ENCODE assay signal across 1 cellular context in the genomic region with DNA sequence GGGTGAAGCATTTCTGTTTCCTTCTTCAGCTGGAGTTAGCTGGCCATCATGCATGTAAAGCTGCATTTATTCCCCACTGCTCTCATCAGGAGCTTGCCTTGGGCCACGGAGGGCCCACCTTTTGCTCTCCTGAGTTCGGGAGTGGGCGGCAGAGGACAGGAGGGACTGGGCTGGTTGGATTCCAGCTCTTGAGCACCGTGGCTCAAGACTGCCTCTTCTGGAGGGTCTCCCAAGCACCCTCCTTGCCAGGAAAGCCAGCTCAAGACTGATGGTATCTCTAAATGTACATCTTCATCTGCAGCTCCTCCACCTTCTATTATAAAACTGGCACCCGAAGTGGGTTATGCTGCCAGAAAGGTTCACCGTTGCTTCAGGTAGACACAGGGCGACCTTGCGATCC.
TF ChIP-seq lines count a peak whose summit lies in the region.

No MANE protein-coding gene starts in this region.

TF ChIP-seq in GM23338, 12 proteins besides CTCF, POLR2A, EP300 and RAD21 (continued from another document):
- TF ChIP-seq, protein P1, sequence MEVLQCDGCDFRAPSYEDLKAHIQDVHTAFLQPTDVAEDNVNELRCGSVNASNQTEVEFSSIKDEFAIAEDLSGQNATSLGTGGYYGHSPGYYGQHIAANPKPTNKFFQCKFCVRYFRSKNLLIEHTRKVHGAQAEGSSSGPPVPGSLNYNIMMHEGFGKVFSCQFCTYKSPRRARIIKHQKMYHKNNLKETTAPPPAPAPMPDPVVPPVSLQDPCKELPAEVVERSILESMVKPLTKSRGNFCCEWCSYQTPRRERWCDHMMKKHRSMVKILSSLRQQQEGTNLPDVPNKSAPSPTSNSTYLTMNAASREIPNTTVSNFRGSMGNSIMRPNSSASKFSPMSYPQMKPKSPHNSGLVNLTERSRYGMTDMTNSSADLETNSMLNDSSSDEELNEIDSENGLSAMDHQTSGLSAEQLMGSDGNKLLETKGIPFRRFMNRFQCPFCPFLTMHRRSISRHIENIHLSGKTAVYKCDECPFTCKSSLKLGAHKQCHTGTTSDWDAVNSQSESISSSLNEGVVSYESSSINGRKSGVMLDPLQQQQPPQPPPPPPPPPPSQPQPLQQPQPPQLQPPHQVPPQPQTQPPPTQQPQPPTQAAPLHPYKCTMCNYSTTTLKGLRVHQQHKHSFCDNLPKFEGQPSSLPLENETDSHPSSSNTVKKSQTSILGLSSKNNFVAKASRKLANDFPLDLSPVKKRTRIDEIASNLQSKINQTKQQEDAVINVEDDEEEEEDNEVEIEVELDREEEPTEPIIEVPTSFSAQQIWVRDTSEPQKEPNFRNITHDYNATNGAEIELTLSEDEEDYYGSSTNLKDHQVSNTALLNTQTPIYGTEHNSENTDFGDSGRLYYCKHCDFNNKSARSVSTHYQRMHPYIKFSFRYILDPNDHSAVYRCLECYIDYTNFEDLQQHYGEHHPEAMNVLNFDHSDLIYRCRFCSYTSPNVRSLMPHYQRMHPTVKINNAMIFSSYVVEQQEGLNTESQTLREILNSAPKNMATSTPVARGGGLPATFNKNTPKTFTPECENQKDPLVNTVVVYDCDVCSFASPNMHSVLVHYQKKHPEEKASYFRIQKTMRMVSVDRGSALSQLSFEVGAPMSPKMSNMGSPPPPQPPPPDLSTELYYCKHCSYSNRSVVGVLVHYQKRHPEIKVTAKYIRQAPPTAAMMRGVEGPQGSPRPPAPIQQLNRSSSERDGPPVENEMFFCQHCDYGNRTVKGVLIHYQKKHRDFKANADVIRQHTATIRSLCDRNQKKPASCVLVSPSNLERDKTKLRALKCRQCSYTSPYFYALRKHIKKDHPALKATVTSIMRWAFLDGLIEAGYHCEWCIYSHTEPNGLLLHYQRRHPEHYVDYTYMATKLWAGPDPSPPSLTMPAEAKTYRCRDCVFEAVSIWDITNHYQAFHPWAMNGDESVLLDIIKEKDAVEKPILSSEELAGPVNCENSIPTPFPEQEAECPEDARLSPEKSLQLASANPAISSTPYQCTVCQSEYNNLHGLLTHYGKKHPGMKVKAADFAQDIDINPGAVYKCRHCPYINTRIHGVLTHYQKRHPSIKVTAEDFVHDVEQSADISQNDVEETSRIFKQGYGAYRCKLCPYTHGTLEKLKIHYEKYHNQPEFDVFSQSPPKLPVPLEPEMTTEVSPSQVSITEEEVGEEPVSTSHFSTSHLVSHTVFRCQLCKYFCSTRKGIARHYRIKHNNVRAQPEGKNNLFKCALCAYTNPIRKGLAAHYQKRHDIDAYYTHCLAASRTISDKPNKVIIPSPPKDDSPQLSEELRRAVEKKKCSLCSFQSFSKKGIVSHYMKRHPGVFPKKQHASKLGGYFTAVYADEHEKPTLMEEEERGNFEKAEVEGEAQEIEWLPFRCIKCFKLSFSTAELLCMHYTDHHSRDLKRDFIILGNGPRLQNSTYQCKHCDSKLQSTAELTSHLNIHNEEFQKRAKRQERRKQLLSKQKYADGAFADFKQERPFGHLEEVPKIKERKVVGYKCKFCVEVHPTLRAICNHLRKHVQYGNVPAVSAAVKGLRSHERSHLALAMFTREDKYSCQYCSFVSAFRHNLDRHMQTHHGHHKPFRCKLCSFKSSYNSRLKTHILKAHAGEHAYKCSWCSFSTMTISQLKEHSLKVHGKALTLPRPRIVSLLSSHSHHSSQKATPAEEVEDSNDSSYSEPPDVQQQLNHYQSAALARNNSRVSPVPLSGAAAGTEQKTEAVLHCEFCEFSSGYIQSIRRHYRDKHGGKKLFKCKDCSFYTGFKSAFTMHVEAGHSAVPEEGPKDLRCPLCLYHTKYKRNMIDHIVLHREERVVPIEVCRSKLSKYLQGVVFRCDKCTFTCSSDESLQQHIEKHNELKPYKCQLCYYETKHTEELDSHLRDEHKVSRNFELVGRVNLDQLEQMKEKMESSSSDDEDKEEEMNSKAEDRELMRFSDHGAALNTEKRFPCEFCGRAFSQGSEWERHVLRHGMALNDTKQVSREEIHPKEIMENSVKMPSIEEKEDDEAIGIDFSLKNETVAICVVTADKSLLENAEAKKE (CRISPR knock-in tag; IDR thresholded peaks at IDR 0.05) = no peak
- TF ChIP-seq, protein P2, sequence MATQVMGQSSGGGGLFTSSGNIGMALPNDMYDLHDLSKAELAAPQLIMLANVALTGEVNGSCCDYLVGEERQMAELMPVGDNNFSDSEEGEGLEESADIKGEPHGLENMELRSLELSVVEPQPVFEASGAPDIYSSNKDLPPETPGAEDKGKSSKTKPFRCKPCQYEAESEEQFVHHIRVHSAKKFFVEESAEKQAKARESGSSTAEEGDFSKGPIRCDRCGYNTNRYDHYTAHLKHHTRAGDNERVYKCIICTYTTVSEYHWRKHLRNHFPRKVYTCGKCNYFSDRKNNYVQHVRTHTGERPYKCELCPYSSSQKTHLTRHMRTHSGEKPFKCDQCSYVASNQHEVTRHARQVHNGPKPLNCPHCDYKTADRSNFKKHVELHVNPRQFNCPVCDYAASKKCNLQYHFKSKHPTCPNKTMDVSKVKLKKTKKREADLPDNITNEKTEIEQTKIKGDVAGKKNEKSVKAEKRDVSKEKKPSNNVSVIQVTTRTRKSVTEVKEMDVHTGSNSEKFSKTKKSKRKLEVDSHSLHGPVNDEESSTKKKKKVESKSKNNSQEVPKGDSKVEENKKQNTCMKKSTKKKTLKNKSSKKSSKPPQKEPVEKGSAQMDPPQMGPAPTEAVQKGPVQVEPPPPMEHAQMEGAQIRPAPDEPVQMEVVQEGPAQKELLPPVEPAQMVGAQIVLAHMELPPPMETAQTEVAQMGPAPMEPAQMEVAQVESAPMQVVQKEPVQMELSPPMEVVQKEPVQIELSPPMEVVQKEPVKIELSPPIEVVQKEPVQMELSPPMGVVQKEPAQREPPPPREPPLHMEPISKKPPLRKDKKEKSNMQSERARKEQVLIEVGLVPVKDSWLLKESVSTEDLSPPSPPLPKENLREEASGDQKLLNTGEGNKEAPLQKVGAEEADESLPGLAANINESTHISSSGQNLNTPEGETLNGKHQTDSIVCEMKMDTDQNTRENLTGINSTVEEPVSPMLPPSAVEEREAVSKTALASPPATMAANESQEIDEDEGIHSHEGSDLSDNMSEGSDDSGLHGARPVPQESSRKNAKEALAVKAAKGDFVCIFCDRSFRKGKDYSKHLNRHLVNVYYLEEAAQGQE (IDR thresholded peaks at IDR 0.05; ENCODE audit: unreplicated experiment) = no peak
TF ChIP-seq in GM23338: peak in this region for 0.
